1 cellular context compared by ENCODE assay signal in genomic region chr6:149031545-149032317, GRCh38.
TF ChIP-seq lines count a peak whose summit lies in the region.

No MANE protein-coding gene starts in this region.

TF ChIP-seq in H1, 55 proteins besides CTCF, POLR2A, EP300 and RAD21 (continued from another document):
- TF ChIP-seq CHD7 (IDR thresholded peaks at IDR 0.05; ENCODE audit: insufficient replicate concordance, low read length) (no peak), SRF (IDR thresholded peaks at IDR 0.05; ENCODE audit: low read depth, low read length) (no peak), MAFK (IDR thresholded peaks at IDR 0.05; ENCODE audit: low read depth, low read length) (no peak)
